1 cellular context compared by ENCODE assay signal in genomic region chr20:12925214-12925755, GRCh38.
TF ChIP-seq lines count a peak whose summit lies in the region.

No MANE protein-coding gene starts in this region.

TF ChIP-seq in GM23338, 12 proteins besides CTCF, POLR2A, EP300 and RAD21 (continued from another document):
- no peak for TF ChIP-seq ZNF462 (CRISPR knock-in tag; IDR thresholded peaks at IDR 0.05)
- TF ChIP-seq, protein P1, sequence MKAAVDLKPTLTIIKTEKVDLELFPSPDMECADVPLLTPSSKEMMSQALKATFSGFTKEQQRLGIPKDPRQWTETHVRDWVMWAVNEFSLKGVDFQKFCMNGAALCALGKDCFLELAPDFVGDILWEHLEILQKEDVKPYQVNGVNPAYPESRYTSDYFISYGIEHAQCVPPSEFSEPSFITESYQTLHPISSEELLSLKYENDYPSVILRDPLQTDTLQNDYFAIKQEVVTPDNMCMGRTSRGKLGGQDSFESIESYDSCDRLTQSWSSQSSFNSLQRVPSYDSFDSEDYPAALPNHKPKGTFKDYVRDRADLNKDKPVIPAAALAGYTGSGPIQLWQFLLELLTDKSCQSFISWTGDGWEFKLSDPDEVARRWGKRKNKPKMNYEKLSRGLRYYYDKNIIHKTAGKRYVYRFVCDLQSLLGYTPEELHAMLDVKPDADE (IDR thresholded peaks at IDR 0.05): no peak
